In genomic region chr15:89649013-89649625, GRCh38 we compare ENCODE assay signal across 28 cellular contexts. TPM values are rescaled to one million over a fixed set of nuclear protein-coding genes. Genes with fewer than 3 reads are reported as not detected.
DNase-seq lines count a peak whose midpoint lies in the region; FAIRE-seq and TF ChIP-seq lines count a peak whose summit lies in the region.
"Had no signal": no experiment of that assay in that cellular context is flagged by ENCODE, and none has a peak within 500 bp of the region (broad histone marks: within the 10 kb centered on the region; RNA-seq: fewer than 3 reads in every experiment).

No MANE protein-coding gene starts in this region.

- H3K4me3 ChIP-seq in H1 (ENCODE audit: extremely low read depth in 1 of 4, insufficient read depth in 2 of 4, low read depth in 3 of 4, low read length in 4 of 4): no peak overlapping the region
- no peak overlapping the region for H3K4me3 ChIP-seq in osteoblast (ENCODE audit: insufficient read depth, low read length)
- H3K4me3 ChIP-seq: BLaER1 had no signal

- peaks cover 0 to 17% (median 9%) of the 10 kb centered on the region in 4 experiments; a peak in 4 of 8 replicates for H3K36me3 ChIP-seq in H1 (ENCODE audit: control insufficient read depth in 2 of 4, insufficient read depth in 4 of 4, low read length in 3 of 4)
- H3K36me3 ChIP-seq in osteoblast (ENCODE audit: insufficient read depth, low read length): peaks cover 49% of the 10 kb centered on the region

- H2BK120ac ChIP-seq in H1 (replicated peaks; ENCODE audit: low read depth, low read length): no peak overlapping the region

- no peak overlapping the region for H2AFZ ChIP-seq in H1 (ENCODE audit: low read length)
- H2AFZ ChIP-seq in osteoblast (ENCODE audit: low read length): no peak overlapping the region

- H4K5ac ChIP-seq in H1 (ENCODE audit: insufficient read length, low read depth, low read length): no peak overlapping the region

- H2BK5ac ChIP-seq in H1 (ENCODE audit: low read depth, low read length): no peak overlapping the region

- no peak overlapping the region for H3K9ac ChIP-seq in H1 (replicated peaks in 1 of 4; ENCODE audit: extremely low read depth in 1 of 4, low read depth in 3 of 4, low read length in 3 of 4)
- H3K9ac ChIP-seq: BLaER1, KMS-11 had no signal

- no peaks in the 10 kb centered on the region for H3K9me3 ChIP-seq in H1 (ENCODE audit: insufficient read depth in 2 of 2, low read depth in 1 of 2, low read length in 1 of 2)
- H3K9me3 ChIP-seq in osteoblast (ENCODE audit: low read depth, low read length): no peaks in the 10 kb centered on the region

- no peak overlapping the region for H2BK12ac ChIP-seq in H1 (ENCODE audit: low read depth, low read length)

- H2AK5ac ChIP-seq in H1 (ENCODE audit: low read depth, low read length): no peak overlapping the region

- no peak overlapping the region for H2BK20ac ChIP-seq in H1 (ENCODE audit: low read length)

- H3K27ac ChIP-seq in H1 (ENCODE audit: low read depth, low read length): no peak overlapping the region
- H3K27ac ChIP-seq in osteoblast (ENCODE audit: low read depth, low read length): no peak overlapping the region
- H3K27ac ChIP-seq: BLaER1, KMS-11 had no signal

- H4K91ac ChIP-seq in H1 (replicated peaks; ENCODE audit: insufficient read length, low read length): no peak overlapping the region

- no peak for TF ChIP-seq CTCF in H1 (IDR thresholded peaks at IDR 0.05; ENCODE audit: control extremely low read depth in 1 of 3, insufficient read depth in 1 of 3, low read depth in 1 of 3, low read length in 3 of 3)
- TF ChIP-seq CTCF in osteoblast (IDR thresholded peaks at IDR 0.05; ENCODE audit: extremely low read depth, low read depth, low read length): no peak

- DNase-seq in activated effector memory CD4-positive, alpha-beta T cell treated with anti-CD3 and anti-CD28 coated beads, Interleukin-2, amount 50 U/mL, for 16 hours: peak; percentile 60
- no peak for DNase-seq in activated effector memory CD4-positive, alpha-beta T cell treated with Interleukin-2 at 50 U/mL for 16 hours
- DNase-seq in H1 (ENCODE audit: low read depth in 1 of 2, low spot score in 2 of 2) (peak in 1 of 2 experiments; percentile 40), osteoblast (ENCODE audit: insufficient read length, low spot score, missing footprints) (peak; percentile 83), 8988T (no peak), UCSD-AML1 (lab: John Stamatoyannopoulos, UW; ENCODE audit: unreplicated experiment) (no peak), NCI-H2171 (lab: John Stamatoyannopoulos, UW) (no peak)
- DNase-seq: CD4-positive, CD25-positive, alpha-beta regulatory T cell; DMS153; DND-41; GOT3; HCEC 1CT; NCI-H1092; NCI-H1417 treated with DMSO at 0.1 percent for 48 hours; NCI-H187; NCI-H2107; NCI-H446; NCI-H524 treated with DMSO at 0.1 percent for 48 hours; NCI-H774; NK-92 treated with Interleukin-12 subunit alpha and Interleukin-12 subunit beta, amount 100 ng/mL, for 24 hours; PC-3; SHP77 had no signal

- H3K23me2 ChIP-seq in H1 (ENCODE audit: low read depth, low read length): no peaks in the 10 kb centered on the region

- TF ChIP-seq RAD21 in H1 (IDR thresholded peaks at IDR 0.05 in 1 of 2, conservative IDR thresholded peaks at IDR 0.05 in 1 of 2; ENCODE audit: low read depth in 2 of 2, low read length in 2 of 2): no peak

- H3K14ac ChIP-seq in H1 (ENCODE audit: insufficient read length): no peak overlapping the region

- H4K20me1 ChIP-seq in H1 (replicated peaks in 1 of 2; ENCODE audit: control insufficient read depth in 1 of 2, insufficient read depth in 2 of 2, low read length in 2 of 2): peaks cover 0 to 7% of the 10 kb centered on the region in 2 experiments
- H4K20me1 ChIP-seq in osteoblast (ENCODE audit: insufficient read depth, low read length): peaks cover 31% of the 10 kb centered on the region

- no peak overlapping the region for H2BK15ac ChIP-seq in H1 (ENCODE audit: low read length)

- 87% methylated on average over 26 of the region's 37 CpGs; no CpG with 5 or more reads in 1 of the 2 experiments for WGBS in H1 (ENCODE audit: extremely low coverage in 1 of 2, insufficient coverage in 1 of 2, insufficient read length in 1 of 2, insufficient replicate concordance in 2 of 2, low coverage in 1 of 2, low lambda C conversion rate in 2 of 2, missing lambda C conversion rate in 1 of 2), 2 experiments

- CTCF ChIA-PET in H1 (lab: Charles Lee; ENCODE audit: partially characterized antibody): interaction anchor here (1.0 to 5.1 kb wide), 4 partner anchors 12 to 226 kb away, joined by 3 to 43 read pairs (median 3); no protein-coding TSS in a partner anchor

- H3K4me1 ChIP-seq in H1 (replicated peaks in 1 of 4; ENCODE audit: control insufficient read depth in 3 of 4, insufficient read depth in 4 of 4, low read length in 3 of 4) (no peaks in the 10 kb centered on the region), osteoblast (ENCODE audit: insufficient read depth, low read length) (no peaks in the 10 kb centered on the region)

- no peak overlapping the region for H3K18ac ChIP-seq in H1 (ENCODE audit: extremely low read depth, low read length)

- no peak overlapping the region for H3K56ac ChIP-seq in H1 (replicated peaks; ENCODE audit: insufficient read length, low read depth, low read length)

- H3K4ac ChIP-seq in H1 (replicated peaks; ENCODE audit: insufficient read length, low read depth, low read length): no peak overlapping the region

- POLR2A ChIA-PET in H1 (lab: Charles Lee; ENCODE audit: partially characterized antibody): no interaction called here

- TF ChIP-seq POLR2A in H1 (IDR thresholded peaks at IDR 0.05; ENCODE audit: control extremely low read depth in 1 of 2, low read depth in 2 of 2, low read length in 2 of 2): no peak

- peaks cover 8% of the 10 kb centered on the region; the same call in 1 of the 2 replicates for H3K79me1 ChIP-seq in H1 (ENCODE audit: low read depth, low read length)

- FAIRE-seq in H1 (lab: Jason Lieb, UNC): no peak
- FAIRE-seq: A204.1, GM12892 had no signal

- H3K79me2 ChIP-seq in H1 (ENCODE audit: control insufficient read depth in 1 of 2, insufficient read depth in 2 of 2, low read length in 2 of 2) (peaks cover 0 to 8% of the 10 kb centered on the region in 2 experiments; a peak in 2 of 4 replicates), osteoblast (ENCODE audit: insufficient read depth, low read length) (peaks cover 26% of the 10 kb centered on the region)

- no peak overlapping the region for H3K4me2 ChIP-seq in H1 (ENCODE audit: insufficient read depth in 1 of 2, low read depth in 2 of 2, low read length in 2 of 2)
- no peak overlapping the region for H3K4me2 ChIP-seq in osteoblast (ENCODE audit: insufficient read depth, low read length)
- H3K4me2 ChIP-seq: BLaER1, KMS-11 had no signal

- H3K23ac ChIP-seq in H1 (ENCODE audit: insufficient read length): no peak overlapping the region

- peak overlapping the region; percentile 85; the same call in 1 of the 2 replicates for H4K8ac ChIP-seq in H1 (ENCODE audit: extremely low read depth, insufficient read depth, low read length)

- no peaks in the 10 kb centered on the region for H3K27me3 ChIP-seq in H1 (replicated peaks in 1 of 4; ENCODE audit: control insufficient read depth in 3 of 4, extremely low read depth in 1 of 4, insufficient read depth in 3 of 4, low read length in 3 of 4)
- H3K27me3 ChIP-seq in osteoblast (ENCODE audit: insufficient read depth, low read length): no peaks in the 10 kb centered on the region

- no peak for TF ChIP-seq EP300 in H1 (IDR thresholded peaks at IDR 0.05; ENCODE audit: borderline replicate concordance in 1 of 2, low read depth in 2 of 2, low read length in 2 of 2)

RNA-seq across cellular contexts. Expression of gene KIF7, which starts 6.1 kb away (rescaled TPM):
- 14.0 TPM in 2 replicates for total RNA-seq in H1 (2021; fragmentation: NEBNext Ultra II Directional; extraction: Animal tissue kit (Norgen Biotek cat#: 25700))
- 4.9 and 7.0 TPM in 2 replicates for polyA plus RNA-seq in H1 (2011; rRNA removed)
- polyA plus RNA-seq in H1 (2011; cell fraction: cytosol; rRNA removed): 9.8 TPM
- polyA plus RNA-seq in H1 (2011; cell fraction: nucleus; rRNA removed): 18.2 TPM
- 7.0 to 13.1 TPM (median 12.5 TPM) in 4 replicates for polyA plus RNA-seq in H1 (2012, experiment 1 of 2)
- polyA plus RNA-seq in H1 (2012, experiment 2 of 2): 3.4 TPM
- 6.0 TPM for polyA plus RNA-seq in H1 (2013, experiment 1 of 2)
- polyA plus RNA-seq in H1 (2013, experiment 2 of 2): 5.6 TPM
- polyA minus RNA-seq in H1 (2011; rRNA and poly(A)+ RNA removed): 3.9 and 4.4 TPM in 2 replicates
- 7.1 TPM for polyA minus RNA-seq in H1 (2011; cell fraction: cytosol; rRNA and poly(A)+ RNA removed)
- 8.6 TPM for polyA minus RNA-seq in H1 (2011; cell fraction: nucleus; rRNA and poly(A)+ RNA removed)
- total RNA-seq in osteoblast: 10.6 and 12.3 TPM in 2 replicates
- polyA plus RNA-seq: CD4-positive, CD25-positive, alpha-beta regulatory T cell; IgD-negative memory B cell had no signal

RNA-seq across cellular contexts. Expression of gene PLIN1, which starts 30.0 kb away (rescaled TPM):
- total RNA-seq in H1 (2021; fragmentation: NEBNext Ultra II Directional; extraction: Animal tissue kit (Norgen Biotek cat#: 25700)): 0.11 TPM in 1 of 2 replicates, not detected in the other
- polyA plus RNA-seq in H1 (2011; rRNA removed): 0.33 and 0.41 TPM in 2 replicates
- 0.32 TPM for polyA plus RNA-seq in H1 (2011; cell fraction: cytosol; rRNA removed)
- polyA plus RNA-seq in H1 (2011; cell fraction: nucleus; rRNA removed): 0.86 TPM
- 0.11 to 0.16 TPM (median 0.15 TPM) in 3 of 4 replicates, not detected in the other for polyA plus RNA-seq in H1 (2012, experiment 1 of 2)
- polyA plus RNA-seq in H1 (2012, experiment 2 of 2): 0.08 TPM
- polyA plus RNA-seq in H1 (2013, experiment 1 of 2): 0.08 TPM
- 0.15 TPM for polyA plus RNA-seq in H1 (2013, experiment 2 of 2)
- 0.06 TPM in 1 of 2 replicates, not detected in the other for polyA minus RNA-seq in H1 (2011; rRNA and poly(A)+ RNA removed)
- not detected for polyA minus RNA-seq in H1 (2011; cell fraction: cytosol; rRNA and poly(A)+ RNA removed)
- not detected for polyA minus RNA-seq in H1 (2011; cell fraction: nucleus; rRNA and poly(A)+ RNA removed)
- total RNA-seq in osteoblast: under 0.01 TPM in 1 of 2 replicates, not detected in the other
- total RNA-seq: CD4-positive, CD25-positive, alpha-beta regulatory T cell; RPMI7951 had no signal
- polyA plus RNA-seq: CD4-positive, CD25-positive, alpha-beta regulatory T cell; IgD-negative memory B cell had no signal

RNA-seq across cellular contexts. Expression of gene PEX11A, which starts 41.4 kb away (rescaled TPM):
- 2.2 and 2.9 TPM in 2 replicates for total RNA-seq in H1 (2021; fragmentation: NEBNext Ultra II Directional; extraction: Animal tissue kit (Norgen Biotek cat#: 25700))
- 2.3 and 3.0 TPM in 2 replicates for polyA plus RNA-seq in H1 (2011; rRNA removed)
- polyA plus RNA-seq in H1 (2011; cell fraction: cytosol; rRNA removed): 2.2 TPM
- 1.7 TPM for polyA plus RNA-seq in H1 (2011; cell fraction: nucleus; rRNA removed)
- polyA plus RNA-seq in H1 (2012, experiment 1 of 2): 2.5 to 3.5 TPM (median 2.7 TPM) in 4 replicates
- 1.5 TPM for polyA plus RNA-seq in H1 (2012, experiment 2 of 2)
- polyA plus RNA-seq in H1 (2013, experiment 1 of 2): 2.2 TPM
- polyA plus RNA-seq in H1 (2013, experiment 2 of 2): 2.4 TPM
- 3.4 and 4.1 TPM in 2 replicates for polyA minus RNA-seq in H1 (2011; rRNA and poly(A)+ RNA removed)
- polyA minus RNA-seq in H1 (2011; cell fraction: cytosol; rRNA and poly(A)+ RNA removed): 3.0 TPM
- polyA minus RNA-seq in H1 (2011; cell fraction: nucleus; rRNA and poly(A)+ RNA removed): 2.7 TPM
- 4.0 and 5.0 TPM in 2 replicates for total RNA-seq in osteoblast

RNA-seq across cellular contexts. Expression of gene WDR93, which starts 41.5 kb away (rescaled TPM):
- total RNA-seq in H1 (2021; fragmentation: NEBNext Ultra II Directional; extraction: Animal tissue kit (Norgen Biotek cat#: 25700)): not detected in 2 replicates
- 0.03 and 0.08 TPM in 2 replicates for polyA plus RNA-seq in H1 (2011; rRNA removed)
- 0.22 TPM for polyA plus RNA-seq in H1 (2011; cell fraction: cytosol; rRNA removed)
- polyA plus RNA-seq in H1 (2011; cell fraction: nucleus; rRNA removed): 0.06 TPM
- polyA plus RNA-seq in H1 (2012, experiment 1 of 2): 0.08 to 0.29 TPM in 2 of 4 replicates, not detected in the others
- not detected for polyA plus RNA-seq in H1 (2012, experiment 2 of 2)
- 0.06 TPM for polyA plus RNA-seq in H1 (2013, experiment 1 of 2)
- 0.04 TPM for polyA plus RNA-seq in H1 (2013, experiment 2 of 2)
- not detected in 2 replicates for polyA minus RNA-seq in H1 (2011; rRNA and poly(A)+ RNA removed)
- polyA minus RNA-seq in H1 (2011; cell fraction: cytosol; rRNA and poly(A)+ RNA removed): not detected
- not detected for polyA minus RNA-seq in H1 (2011; cell fraction: nucleus; rRNA and poly(A)+ RNA removed)
- under 0.01 and 0.36 TPM in 2 replicates for total RNA-seq in osteoblast
- total RNA-seq: CD4-positive, CD25-positive, alpha-beta regulatory T cell had no signal
- polyA plus RNA-seq: CD4-positive, CD25-positive, alpha-beta regulatory T cell; IgD-negative memory B cell had no signal

Comparison
In these comparisons a context has a peak if more than half of its experiments do, and no peak if none do; other contexts are left out.
1. DNase-seq: peak in activated effector memory CD4-positive, alpha-beta T cell treated with anti-CD3 and anti-CD28 coated beads, Interleukin-2, amount 50 U/mL, for 16 hours (single experiment) and osteoblast (single experiment); none in activated effector memory CD4-positive, alpha-beta T cell treated with Interleukin-2 at 50 U/mL for 16 hours (single experiment), 8988T (single experiment), UCSD-AML1 (single experiment) and NCI-H2171 (single experiment).